ENCODE assay signal across 1 cellular context in the genomic region with DNA sequence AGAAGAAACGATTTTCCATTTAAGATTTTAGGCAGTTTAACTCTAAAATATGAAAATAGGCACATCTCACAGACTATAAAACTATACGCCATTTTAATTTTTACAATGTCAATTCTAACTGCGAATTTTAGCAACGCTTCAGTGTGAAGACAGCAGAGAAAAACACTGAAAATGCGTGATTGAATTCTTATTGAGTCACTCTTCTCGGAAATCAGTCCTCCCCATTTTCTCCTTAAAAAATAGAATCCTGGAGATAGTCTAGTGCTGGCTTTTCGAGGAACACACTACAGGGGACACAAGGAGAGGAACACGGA.
TF ChIP-seq lines count a peak whose summit lies in the region.

No MANE protein-coding gene starts in this region.

TF ChIP-seq in K562, 482 proteins besides CTCF, POLR2A, EP300 and RAD21 (continued from another document):
- TF ChIP-seq MAFK (IDR thresholded peaks at IDR 0.05; ENCODE audit: low read length), result peak; percentile 21; the same call in 1 of the 2 replicates
- no peak for TF ChIP-seq TAF9B (IDR thresholded peaks at IDR 0.05; ENCODE audit: partially characterized antibody)
- TF ChIP-seq DPF2 (IDR thresholded peaks at IDR 0.05), result peak; percentile 24; the same call in 1 of the 2 replicates
- no peak for TF ChIP-seq TGIF2 (CRISPR knock-in tag; IDR thresholded peaks at IDR 0.05)
- no peak for TF ChIP-seq ZNF77 (CRISPR knock-in tag; IDR thresholded peaks at IDR 0.05)
- no peak for TF ChIP-seq TBL1XR1 (IDR thresholded peaks at IDR 0.05; ENCODE audit: low read length in 2 of 2)
- 0 out of 2 replicates have a peak, but pooled peaks have one; percentile 24 for TF ChIP-seq MAFF (IDR thresholded peaks at IDR 0.05; ENCODE audit: low read length)
- TF ChIP-seq POLR2H (tag; IDR thresholded peaks at IDR 0.05; ENCODE audit: low read depth), result peak; percentile 25; the same call in 1 of the 2 replicates
- TF ChIP-seq, protein P1, sequence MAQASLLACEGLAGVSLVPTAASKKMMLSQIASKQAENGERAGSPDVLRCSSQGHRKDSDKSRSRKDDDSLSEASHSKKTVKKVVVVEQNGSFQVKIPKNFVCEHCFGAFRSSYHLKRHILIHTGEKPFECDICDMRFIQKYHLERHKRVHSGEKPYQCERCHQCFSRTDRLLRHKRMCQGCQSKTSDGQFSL (CRISPR knock-in tag; IDR thresholded peaks at IDR 0.05), result no peak
- TF ChIP-seq, protein P1 (tag; IDR thresholded peaks at IDR 0.05), result 0 out of 4 replicates have a peak, but pooled peaks of 1 of the 2 experiments have one; percentile 30
- TF ChIP-seq STAT5A (IDR thresholded peaks at IDR 0.05; ENCODE audit: borderline replicate concordance, low read length), result peak; percentile 51
- no peak for TF ChIP-seq ZNF785 (CRISPR knock-in tag; IDR thresholded peaks at IDR 0.05)
- peak; percentile 49 to 67; a peak in 3 of 4 replicates for TF ChIP-seq KDM1A (IDR thresholded peaks at IDR 0.05)
- no peak for TF ChIP-seq ZNF445 (CRISPR knock-in tag; IDR thresholded peaks at IDR 0.05; ENCODE audit: low read depth)
- TF ChIP-seq, protein P2, sequence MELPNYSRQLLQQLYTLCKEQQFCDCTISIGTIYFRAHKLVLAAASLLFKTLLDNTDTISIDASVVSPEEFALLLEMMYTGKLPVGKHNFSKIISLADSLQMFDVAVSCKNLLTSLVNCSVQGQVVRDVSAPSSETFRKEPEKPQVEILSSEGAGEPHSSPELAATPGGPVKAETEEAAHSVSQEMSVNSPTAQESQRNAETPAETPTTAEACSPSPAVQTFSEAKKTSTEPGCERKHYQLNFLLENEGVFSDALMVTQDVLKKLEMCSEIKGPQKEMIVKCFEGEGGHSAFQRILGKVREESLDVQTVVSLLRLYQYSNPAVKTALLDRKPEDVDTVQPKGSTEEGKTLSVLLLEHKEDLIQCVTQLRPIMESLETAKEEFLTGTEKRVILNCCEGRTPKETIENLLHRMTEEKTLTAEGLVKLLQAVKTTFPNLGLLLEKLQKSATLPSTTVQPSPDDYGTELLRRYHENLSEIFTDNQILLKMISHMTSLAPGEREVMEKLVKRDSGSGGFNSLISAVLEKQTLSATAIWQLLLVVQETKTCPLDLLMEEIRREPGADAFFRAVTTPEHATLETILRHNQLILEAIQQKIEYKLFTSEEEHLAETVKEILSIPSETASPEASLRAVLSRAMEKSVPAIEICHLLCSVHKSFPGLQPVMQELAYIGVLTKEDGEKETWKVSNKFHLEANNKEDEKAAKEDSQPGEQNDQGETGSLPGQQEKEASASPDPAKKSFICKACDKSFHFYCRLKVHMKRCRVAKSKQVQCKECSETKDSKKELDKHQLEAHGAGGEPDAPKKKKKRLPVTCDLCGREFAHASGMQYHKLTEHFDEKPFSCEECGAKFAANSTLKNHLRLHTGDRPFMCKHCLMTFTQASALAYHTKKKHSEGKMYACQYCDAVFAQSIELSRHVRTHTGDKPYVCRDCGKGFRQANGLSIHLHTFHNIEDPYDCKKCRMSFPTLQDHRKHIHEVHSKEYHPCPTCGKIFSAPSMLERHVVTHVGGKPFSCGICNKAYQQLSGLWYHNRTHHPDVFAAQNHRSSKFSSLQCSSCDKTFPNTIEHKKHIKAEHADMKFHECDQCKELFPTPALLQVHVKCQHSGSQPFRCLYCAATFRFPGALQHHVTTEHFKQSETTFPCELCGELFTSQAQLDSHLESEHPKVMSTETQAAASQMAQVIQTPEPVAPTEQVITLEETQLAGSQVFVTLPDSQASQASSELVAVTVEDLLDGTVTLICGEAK (IDR thresholded peaks at IDR 0.05), result peak; percentile 53; the same call in 1 of the 2 replicates
- TF ChIP-seq, protein P2 (CRISPR knock-in tag; IDR thresholded peaks at IDR 0.05), result no peak
- TF ChIP-seq MAFG (tag; conservative IDR thresholded peaks at IDR 0.05), result no peak
- TF ChIP-seq, protein P3, sequence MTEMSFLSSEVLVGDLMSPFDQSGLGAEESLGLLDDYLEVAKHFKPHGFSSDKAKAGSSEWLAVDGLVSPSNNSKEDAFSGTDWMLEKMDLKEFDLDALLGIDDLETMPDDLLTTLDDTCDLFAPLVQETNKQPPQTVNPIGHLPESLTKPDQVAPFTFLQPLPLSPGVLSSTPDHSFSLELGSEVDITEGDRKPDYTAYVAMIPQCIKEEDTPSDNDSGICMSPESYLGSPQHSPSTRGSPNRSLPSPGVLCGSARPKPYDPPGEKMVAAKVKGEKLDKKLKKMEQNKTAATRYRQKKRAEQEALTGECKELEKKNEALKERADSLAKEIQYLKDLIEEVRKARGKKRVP (CRISPR knock-in tag; IDR thresholded peaks at IDR 0.05), result no peak
- TF ChIP-seq, protein P4, sequence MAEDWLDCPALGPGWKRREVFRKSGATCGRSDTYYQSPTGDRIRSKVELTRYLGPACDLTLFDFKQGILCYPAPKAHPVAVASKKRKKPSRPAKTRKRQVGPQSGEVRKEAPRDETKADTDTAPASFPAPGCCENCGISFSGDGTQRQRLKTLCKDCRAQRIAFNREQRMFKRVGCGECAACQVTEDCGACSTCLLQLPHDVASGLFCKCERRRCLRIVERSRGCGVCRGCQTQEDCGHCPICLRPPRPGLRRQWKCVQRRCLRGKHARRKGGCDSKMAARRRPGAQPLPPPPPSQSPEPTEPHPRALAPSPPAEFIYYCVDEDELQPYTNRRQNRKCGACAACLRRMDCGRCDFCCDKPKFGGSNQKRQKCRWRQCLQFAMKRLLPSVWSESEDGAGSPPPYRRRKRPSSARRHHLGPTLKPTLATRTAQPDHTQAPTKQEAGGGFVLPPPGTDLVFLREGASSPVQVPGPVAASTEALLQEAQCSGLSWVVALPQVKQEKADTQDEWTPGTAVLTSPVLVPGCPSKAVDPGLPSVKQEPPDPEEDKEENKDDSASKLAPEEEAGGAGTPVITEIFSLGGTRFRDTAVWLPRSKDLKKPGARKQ (CRISPR knock-in tag; IDR thresholded peaks at IDR 0.05), result no peak
- peak in 1 of 2 experiments; percentile 18; a peak in 1 of 4 replicates for TF ChIP-seq RCOR1 (IDR thresholded peaks at IDR 0.05; ENCODE audit: borderline replicate concordance in 1 of 2, low read depth in 2 of 2, low read length in 2 of 2)
- TF ChIP-seq, protein P5, sequence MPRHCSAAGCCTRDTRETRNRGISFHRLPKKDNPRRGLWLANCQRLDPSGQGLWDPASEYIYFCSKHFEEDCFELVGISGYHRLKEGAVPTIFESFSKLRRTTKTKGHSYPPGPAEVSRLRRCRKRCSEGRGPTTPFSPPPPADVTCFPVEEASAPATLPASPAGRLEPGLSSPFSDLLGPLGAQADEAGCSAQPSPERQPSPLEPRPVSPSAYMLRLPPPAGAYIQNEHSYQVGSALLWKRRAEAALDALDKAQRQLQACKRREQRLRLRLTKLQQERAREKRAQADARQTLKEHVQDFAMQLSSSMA (CRISPR knock-in tag; IDR thresholded peaks at IDR 0.05), result no peak
- no peak for TF ChIP-seq SREBF1 (IDR thresholded peaks at IDR 0.05; ENCODE audit: borderline replicate concordance, low read depth, low read length)
- TF ChIP-seq GATAD2A (IDR thresholded peaks at IDR 0.05), result no peak
- no peak for TF ChIP-seq EGR1 (conservative IDR thresholded peaks at IDR 0.05)
- no peak for TF ChIP-seq ZNF561 (CRISPR knock-in tag; conservative IDR thresholded peaks at IDR 0.05)
- TF ChIP-seq, protein P6, sequence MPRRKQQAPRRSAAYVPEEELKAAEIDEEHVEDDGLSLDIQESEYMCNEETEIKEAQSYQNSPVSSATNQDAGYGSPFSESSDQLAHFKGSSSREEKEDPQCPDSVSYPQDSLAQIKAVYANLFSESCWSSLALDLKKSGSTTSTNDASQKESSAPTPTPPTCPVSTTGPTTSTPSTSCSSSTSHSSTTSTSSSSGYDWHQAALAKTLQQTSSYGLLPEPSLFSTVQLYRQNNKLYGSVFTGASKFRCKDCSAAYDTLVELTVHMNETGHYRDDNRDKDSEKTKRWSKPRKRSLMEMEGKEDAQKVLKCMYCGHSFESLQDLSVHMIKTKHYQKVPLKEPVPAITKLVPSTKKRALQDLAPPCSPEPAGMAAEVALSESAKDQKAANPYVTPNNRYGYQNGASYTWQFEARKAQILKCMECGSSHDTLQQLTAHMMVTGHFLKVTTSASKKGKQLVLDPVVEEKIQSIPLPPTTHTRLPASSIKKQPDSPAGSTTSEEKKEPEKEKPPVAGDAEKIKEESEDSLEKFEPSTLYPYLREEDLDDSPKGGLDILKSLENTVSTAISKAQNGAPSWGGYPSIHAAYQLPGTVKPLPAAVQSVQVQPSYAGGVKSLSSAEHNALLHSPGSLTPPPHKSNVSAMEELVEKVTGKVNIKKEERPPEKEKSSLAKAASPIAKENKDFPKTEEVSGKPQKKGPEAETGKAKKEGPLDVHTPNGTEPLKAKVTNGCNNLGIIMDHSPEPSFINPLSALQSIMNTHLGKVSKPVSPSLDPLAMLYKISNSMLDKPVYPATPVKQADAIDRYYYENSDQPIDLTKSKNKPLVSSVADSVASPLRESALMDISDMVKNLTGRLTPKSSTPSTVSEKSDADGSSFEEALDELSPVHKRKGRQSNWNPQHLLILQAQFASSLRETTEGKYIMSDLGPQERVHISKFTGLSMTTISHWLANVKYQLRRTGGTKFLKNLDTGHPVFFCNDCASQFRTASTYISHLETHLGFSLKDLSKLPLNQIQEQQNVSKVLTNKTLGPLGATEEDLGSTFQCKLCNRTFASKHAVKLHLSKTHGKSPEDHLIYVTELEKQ (CRISPR knock-in tag; IDR thresholded peaks at IDR 0.05), result no peak
- no peak for TF ChIP-seq ZNF224 (CRISPR knock-in tag; IDR thresholded peaks at IDR 0.05)
- TF ChIP-seq ZZZ3 (IDR thresholded peaks at IDR 0.05), result no peak
- 0 out of 2 replicates have a peak, but pooled peaks have one; percentile 40 for TF ChIP-seq HDAC2 (IDR thresholded peaks at IDR 0.05)
